Comparison of ENCODE assay signal across 7 cellular contexts in genomic region chr2:240586198-240586918, GRCh38. TPM values are rescaled to one million over a fixed set of nuclear protein-coding genes. Genes with fewer than 3 reads are reported as not detected.
DNase-seq lines count a peak whose midpoint lies in the region; ATAC-seq, FAIRE-seq and TF ChIP-seq lines count a peak whose summit lies in the region.

Gene CAPN10 (plus strand): TSS chr2:240586734. CDS start chr2:240586912, 178 bp downstream.

- no peak for FAIRE-seq in astrocyte (lab: Jason Lieb, UNC)

- H3K4me1 Mint-ChIP-seq in astrocyte (ENCODE audit: low read depth, unreplicated experiment): peaks cover 37% of the 10 kb centered on the region

- H3K9me2 ChIP-seq in hepatocyte (replicated peaks; ENCODE audit: insufficient read depth): no peaks in the 10 kb centered on the region

- TF ChIP-seq POLR2A in GM18505 (IDR thresholded peaks at IDR 0.05; ENCODE audit: borderline replicate concordance, extremely low read depth, insufficient read depth, insufficient read length): peak; percentile 89

- no peaks in the 10 kb centered on the region for H3K36me3 Mint-ChIP-seq in astrocyte (ENCODE audit: low read depth, unreplicated experiment)

- H2AFZ ChIP-seq in astrocyte (ENCODE audit: low read depth, low read length) (peak within 1 kb of the TSS; percentile 89), hepatocyte (peak within 1 kb of the TSS; percentile 61)

- H4K20me1 ChIP-seq in astrocyte (ENCODE audit: insufficient read depth, low read length) (peaks cover 75% of the 10 kb centered on the region), hepatocyte (ENCODE audit: insufficient read depth, poor library complexity, severe bottlenecking) (peaks cover 5% of the 10 kb centered on the region)

- H3K79me2 ChIP-seq in astrocyte (ENCODE audit: insufficient read depth, low read length): peaks cover 81% of the 10 kb centered on the region
- H3K79me2 ChIP-seq in hepatocyte: peaks cover 82% of the 10 kb centered on the region

- H3K9me3 Mint-ChIP-seq in astrocyte (ENCODE audit: unreplicated experiment): no peaks in the 10 kb centered on the region

- ATAC-seq in GM18505 (IDR thresholded peaks at IDR 0.05; ENCODE audit: unreplicated experiment) (peak; percentile 58), HG02973 (IDR thresholded peaks at IDR 0.05; ENCODE audit: unreplicated experiment) (peak; percentile 52)

- DNase-seq in NCI-H2029 (lab: John Stamatoyannopoulos, UW): peak; percentile 96
- DNase-seq in T-helper 22 cell (ENCODE audit: low read depth): peak; percentile 95
- peak; percentile 87 for DNase-seq in astrocyte (ENCODE audit: low read depth)
- DNase-seq in hepatocyte (ENCODE audit: low spot score): peak; percentile 99
- DNase-seq in retina: peak; percentile 100

- H3K27me3 ChIP-seq in astrocyte (ENCODE audit: insufficient read depth, low read length) (no peaks in the 10 kb centered on the region), hepatocyte (no peaks in the 10 kb centered on the region)

- WGBS in hepatocyte (ENCODE audit: low lambda C conversion rate, missing lambda C conversion rate): 1% methylated on average over 62 of the region's 88 CpGs

- peaks cover under 1% of the 10 kb centered on the region for H3K36me3 ChIP-seq in astrocyte (ENCODE audit: insufficient read depth, low read length)
- no peaks in the 10 kb centered on the region for H3K36me3 ChIP-seq in hepatocyte (replicated peaks; ENCODE audit: insufficient read depth, low read depth)

- peak within 1 kb of the TSS; percentile 74 for H3K27ac Mint-ChIP-seq in astrocyte (ENCODE audit: unreplicated experiment)

- H3K4me3 ChIP-seq in astrocyte (ENCODE audit: insufficient read depth, low read depth, low read length): peak within 1 kb of the TSS; percentile 97
- H3K4me3 ChIP-seq in hepatocyte: peak within 1 kb of the TSS; percentile 41

- peaks cover 37% of the 10 kb centered on the region for H3K4me1 ChIP-seq in astrocyte (ENCODE audit: insufficient read depth, low read length)
- H3K4me1 ChIP-seq in hepatocyte (ENCODE audit: insufficient read depth): peaks cover 21% of the 10 kb centered on the region

- TF ChIP-seq CTCF in astrocyte (IDR thresholded peaks at IDR 0.05; ENCODE audit: insufficient read depth, low read depth, low read length): no peak
- no peak for TF ChIP-seq CTCF in hepatocyte (IDR thresholded peaks at IDR 0.05; ENCODE audit: poor library complexity)

- H3K27ac ChIP-seq in astrocyte (ENCODE audit: low read depth, low read length): peak within 1 kb of the TSS; percentile 88
- H3K27ac ChIP-seq in hepatocyte: peak within 1 kb of the TSS; percentile 80

- H3K4me3 Mint-ChIP-seq in astrocyte (ENCODE audit: unreplicated experiment): peak within 1 kb of the TSS; percentile 97

- H3K9me3 ChIP-seq in astrocyte (ENCODE audit: insufficient read depth, low read depth, low read length): no peaks in the 10 kb centered on the region
- no peaks in the 10 kb centered on the region for H3K9me3 ChIP-seq in hepatocyte (ENCODE audit: low read depth)

- peak within 1 kb of the TSS; percentile 96 for H3K9ac ChIP-seq in astrocyte (ENCODE audit: low read length)

- H3K27me3 Mint-ChIP-seq in astrocyte (ENCODE audit: low read depth, unreplicated experiment): no peaks in the 10 kb centered on the region

- H3K4me2 ChIP-seq in astrocyte (ENCODE audit: low read length): peak within 1 kb of the TSS; percentile 98
- H3K4me2 ChIP-seq in hepatocyte: peak within 1 kb of the TSS; percentile 97

RNA-seq across cellular contexts. Expression of gene CAPN10, which starts in this region (rescaled TPM):
- total RNA-seq in astrocyte (22.7 and 24.9 TPM in 2 replicates), hepatocyte (19.1 and 24.2 TPM in 2 replicates)
- polyA plus RNA-seq in hepatocyte: 28.8 and 42.6 TPM in 2 replicates

Comparison
In these comparisons a context has a peak if more than half of its experiments do, and no peak if none do; other contexts are left out.
1. Peak in every context shown above with its lines: DNase-seq, ATAC-seq, H3K4me3 ChIP-seq and H3K27ac ChIP-seq.